20 cellular contexts compared by ENCODE assay signal in genomic region chr10:114402233-114402632, GRCh38. TPM values are rescaled to one million over a fixed set of nuclear protein-coding genes. Genes with fewer than 3 reads are reported as not detected.
A peak's percentile ranks its signal among the peaks of the same experiment; 100 is the strongest.
DNase-seq lines count a peak whose midpoint lies in the region; ATAC-seq and TF ChIP-seq lines count a peak whose summit lies in the region.
"Had no signal": no experiment of that assay in that cellular context is flagged by ENCODE, and none has a peak within 500 bp of the region (broad histone marks: within the 10 kb centered on the region; RNA-seq: fewer than 3 reads in every experiment).

No MANE protein-coding gene starts in this region.

- peaks cover 23% of the 10 kb centered on the region for H3K27me3 Mint-ChIP-seq in nephron progenitor cell (ENCODE audit: low read depth, poor library complexity)

- TF ChIP-seq POLR2A in tibial nerve (IDR thresholded peaks at IDR 0.05), result no peak

- ATAC-seq in HG02759 (IDR thresholded peaks at IDR 0.05; ENCODE audit: unreplicated experiment), result no peak
- ATAC-seq in left lung, result no peak
- ATAC-seq: activated T-cell treated with anti-CD3 and anti-CD28 coated beads, Interleukin-2, amount 50 U/mL, for 4 hours; upper lobe of right lung had no signal

- no peaks in the 10 kb centered on the region for H3K9me3 Mint-ChIP-seq in nephron progenitor cell
- H3K9me3 Mint-ChIP-seq: activated naive CD4-positive, alpha-beta T cell treated with anti-CD3 and anti-CD28 coated beads for 36 hours; activated T-cell treated with anti-CD3 and anti-CD28 coated beads, Interleukin-2, amount 50 U/mL, for 4 hours had no signal

- H3K27ac Mint-ChIP-seq in nephron progenitor cell, result no peak overlapping the region
- H3K27ac Mint-ChIP-seq: activated naive CD4-positive, alpha-beta T cell treated with anti-CD3 and anti-CD28 coated beads for 36 hours; B cell had no signal

- H3K9me2 ChIP-seq in PC-9 (ENCODE audit: insufficient read depth), result no peaks in the 10 kb centered on the region

- POLR2A ChIA-PET in PC-9 (lab: Charles Lee; ENCODE audit: unreplicated experiment), result interaction anchor here (0.6 kb wide), 2 partner anchors 12 to 414 kb away, joined by 7 to 10 read pairs; no protein-coding TSS in a partner anchor

- no peaks in the 10 kb centered on the region for H3K36me3 ChIP-seq in PC-9 (ENCODE audit: low read depth)
- H3K36me3 ChIP-seq in tibial nerve, result no peaks in the 10 kb centered on the region
- no peaks in the 10 kb centered on the region for H3K36me3 ChIP-seq in left lung
- H3K36me3 ChIP-seq: upper lobe of right lung had no signal

- peaks cover 21% of the 10 kb centered on the region for H3K4me1 ChIP-seq in PC-9 (replicated peaks; ENCODE audit: insufficient read depth)
- peaks cover 0 to 79% (median 40%) of the 10 kb centered on the region in 4 donors for H3K4me1 ChIP-seq in tibial nerve
- peaks cover 11% of the 10 kb centered on the region in 2 donors for H3K4me1 ChIP-seq in left lung

- H3K27me3 ChIP-seq in PC-9 (ENCODE audit: insufficient read depth, low read depth), result no peaks in the 10 kb centered on the region
- H3K27me3 ChIP-seq in dorsolateral prefrontal cortex, result peaks cover 0 to 85% (median 26%) of the 10 kb centered on the region in 45 donors
- H3K27me3 ChIP-seq in tibial nerve, result no peaks in the 10 kb centered on the region
- peaks cover 16 to 56% of the 10 kb centered on the region in 2 donors for H3K27me3 ChIP-seq in left lung

- H3K36me3 Mint-ChIP-seq in nephron progenitor cell (ENCODE audit: low read depth), result no peaks in the 10 kb centered on the region

- peaks cover 66% of the 10 kb centered on the region for H3K4me1 Mint-ChIP-seq in nephron progenitor cell

- H3K4me2 ChIP-seq in PC-9, result peak overlapping the region; percentile 92

- H3K9me3 ChIP-seq in PC-9 (ENCODE audit: insufficient read depth, low read depth) (no peaks in the 10 kb centered on the region), tibial nerve (no peaks in the 10 kb centered on the region), left lung (no peaks in the 10 kb centered on the region)
- H3K9me3 ChIP-seq: upper lobe of right lung had no signal

- H3F3A ChIP-seq in PC-9 (ENCODE audit: insufficient read depth, low read depth), result peaks cover 6% of the 10 kb centered on the region; the same call in 1 of the 2 replicates

- CTCF ChIA-PET in PC-9 (lab: Charles Lee), result interaction anchor here (1.4 kb wide), 1 partner anchor 98 kb away, joined by 6 read pairs; no protein-coding TSS in a partner anchor

- no TSS peak for BruUV-seq in PC-9 (replicated peaks; lab: Mats Ljungman, UMichigan)

- no peaks in the 10 kb centered on the region for H4K20me1 ChIP-seq in PC-9 (ENCODE audit: insufficient read depth)

- TF ChIP-seq EP300 in tibial nerve (IDR thresholded peaks at IDR 0.05), result no peak

- H3K27ac ChIP-seq in PC-9 (0 out of 2 replicates have a peak overlapping the region, but pooled peaks have one; percentile 46), dorsolateral prefrontal cortex (peak overlapping the region in 46 of 59 donors; percentile 8 to 85 (median 75)), tibial nerve (peak overlapping the region; percentile 77 to 96 (median 94)), left lung (no peak overlapping the region)
- H3K27ac ChIP-seq: upper lobe of right lung had no signal

- 23 to 34% methylated on average over 2 of the region's 2 CpGs for WGBS in tibial nerve, 2 donors

- TF ChIP-seq CTCF in PC-9 (conservative IDR thresholded peaks at IDR 0.05), result no peak
- TF ChIP-seq CTCF in dorsolateral prefrontal cortex (IDR thresholded peaks at IDR 0.05 in 54 of 56, conservative IDR thresholded peaks at IDR 0.05 in 2 of 56; ENCODE audit: low read depth in 1 of 56, partially characterized antibody in 56 of 56), result no peak
- TF ChIP-seq CTCF in nephron progenitor cell (IDR thresholded peaks at IDR 0.05), result no peak
- no peak for TF ChIP-seq CTCF in tibial nerve (IDR thresholded peaks at IDR 0.05)
- no peak for TF ChIP-seq CTCF in left lung (IDR thresholded peaks at IDR 0.05)

- H3K4me3 Mint-ChIP-seq in nephron progenitor cell, result peak overlapping the region; percentile 91
- H3K4me3 Mint-ChIP-seq: activated naive CD4-positive, alpha-beta T cell treated with anti-CD3 and anti-CD28 coated beads for 36 hours; activated T-cell treated with anti-CD3 and anti-CD28 coated beads, Interleukin-2, amount 50 U/mL, for 4 hours had no signal

- no peak overlapping the region for H2AFZ ChIP-seq in PC-9

- H3K4me3 ChIP-seq in PC-9, result peak overlapping the region; percentile 75; the same call in 1 of the 2 replicates
- peak overlapping the region in 33 of 59 donors; percentile 11 to 75 (median 64) for H3K4me3 ChIP-seq in dorsolateral prefrontal cortex
- H3K4me3 ChIP-seq in tibial nerve, result peak overlapping the region in 3 of 4 donors; percentile 56 to 90 (median 85)
- H3K4me3 ChIP-seq in left lung, result no peak overlapping the region

- peaks cover 48% of the 10 kb centered on the region for H3K79me2 ChIP-seq in PC-9 (ENCODE audit: low read depth)

- DNase-seq in PC-9 (peak in 1 of 2 experiments; percentile 45), dorsolateral prefrontal cortex (no peak), nephron progenitor cell (no peak), tibial nerve (ENCODE audit: low spot score in 2 of 2) (no peak), midbrain (lab: John Stamatoyannopoulos, UW) (no peak), left lung (no peak)
- DNase-seq in activated CD4-positive, CD25-positive, alpha-beta regulatory T cell (lab: John Stamatoyannopoulos, UW), result no peak
- DNase-seq: activated naive CD4-positive, alpha-beta T cell treated with anti-CD3 and anti-CD28 coated beads for 36 hours; activated T-cell treated with anti-CD3 and anti-CD28 coated beads, Interleukin-2, amount 50 U/mL, for 4 hours; central memory CD4-positive, alpha-beta T cell; COR-L47; erythroblast; Kasumi-1; NCI-H1092 treated with DMSO at 0.1 percent for 48 hours; NCI-H2029 treated with DMSO at 0.1 percent for 48 hours; stimulated activated naive CD4-positive, alpha-beta T cell treated with Interleukin-2 at 50 U/mL for 16 hours; upper lobe of right lung had no signal

- intact Hi-C loops in PC-9 (cut with micrococcal nuclease; ENCODE audit: unreplicated experiment) (loop anchor here (2.0 to 5.0 kb wide), 3 partner anchors 55 to 95 kb away; no protein-coding TSS in a partner anchor), dorsolateral prefrontal cortex (cut with DNase I) (loop anchor here in 1 of 2 donors (5.0 kb wide), 1 partner anchor 95 kb away; no protein-coding TSS in a partner anchor), left lung (cut with DNase I) (no loop called here)

RNA-seq across cellular contexts. Expression of gene AFAP1L2, which starts 2.1 kb away (rescaled TPM):
- total RNA-seq in PC-9 (2021) (35.4 and 39.9 TPM in 2 replicates), dorsolateral prefrontal cortex (10 to 100 TPM; 17.3 to 49.9 (median 28.8) TPM), tibial nerve (100 to 1,000 TPM in 3 of 4 donors, 10 to 100 TPM in 1; 96.3 to 176 (median 127) TPM), left lung (1 to 10 TPM; 6.4 to 6.7 TPM)
- total RNA-seq: NCI-H460 had no signal

Comparison
In these comparisons a context has a peak if more than half of its experiments do, and no peak if none do; other contexts are left out.
1. H3K27ac ChIP-seq: peak in PC-9 (single experiment), dorsolateral prefrontal cortex (46 of 59) and tibial nerve (4 of 4); none in left lung (0 of 2).
2. H3K4me3 ChIP-seq: peak in PC-9 (single experiment), dorsolateral prefrontal cortex (33 of 59) and tibial nerve (3 of 4); none in left lung (0 of 2).